ENCODE assay signal across 20 cellular contexts in the genomic region with DNA sequence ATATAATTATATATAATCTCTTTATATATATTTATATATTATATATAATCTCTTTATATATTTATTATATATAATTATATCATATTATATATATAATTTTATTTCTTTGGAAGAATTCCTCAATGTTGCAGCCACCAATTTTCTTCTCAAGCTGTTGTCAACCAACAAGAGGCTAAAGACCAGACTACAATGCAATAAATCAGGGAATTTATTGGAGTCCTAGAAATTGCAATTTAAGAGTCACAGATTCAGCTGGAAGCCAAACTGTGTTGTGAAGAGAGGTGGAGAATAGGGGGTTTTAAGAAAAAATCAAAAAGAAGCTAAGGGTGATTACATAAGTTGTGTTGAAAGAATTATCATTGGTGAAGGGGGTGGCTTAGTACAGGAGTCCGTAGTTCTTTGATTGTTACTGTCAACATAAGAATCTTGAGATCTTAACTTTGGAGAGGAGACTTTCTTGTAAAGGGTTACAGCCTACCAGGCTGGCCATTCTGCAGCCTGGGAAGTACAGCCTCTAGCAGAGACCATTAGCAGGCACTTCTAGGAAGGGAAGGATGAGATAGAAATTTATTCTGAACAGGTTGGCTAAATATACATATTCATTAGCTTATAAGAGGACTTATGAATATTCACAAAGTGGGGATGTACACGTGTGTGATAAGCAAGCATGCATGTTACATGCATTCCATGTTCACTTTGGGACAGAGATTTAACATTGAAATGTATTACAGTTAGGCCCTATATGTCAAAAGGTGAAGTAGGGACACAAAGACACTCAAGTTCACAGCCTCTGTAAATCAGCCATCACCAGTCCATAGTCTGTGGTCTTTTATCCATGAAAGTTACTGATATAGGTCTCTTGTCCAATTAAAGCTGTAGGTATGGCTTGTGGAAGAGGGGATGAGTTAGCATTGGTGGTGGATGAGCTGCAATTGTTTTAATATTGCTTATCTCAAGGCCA. TPM values are rescaled to one million over a fixed set of nuclear protein-coding genes. Genes with fewer than 3 reads are reported as not detected.
DNase-seq lines count a peak whose midpoint lies in the region; ATAC-seq and TF ChIP-seq lines count a peak whose summit lies in the region.
"Had no signal": no experiment of that assay in that cellular context is flagged by ENCODE, and none has a peak within 500 bp of the region (broad histone marks: within the 10 kb centered on the region; RNA-seq: fewer than 3 reads in every experiment).

No MANE protein-coding gene starts in this region.

- CTCF ChIA-PET in T-cell (lab: Charles Lee), result interaction anchor here in 1 of 2 donors (1.0 to 1.2 kb wide), 2 partner anchors 12 to 27 kb away, joined by 3 to 4 read pairs; no protein-coding TSS in a partner anchor
- CTCF ChIA-PET in naive thymus-derived CD4-positive, alpha-beta T cell (lab: Charles Lee), result no interaction called here

- no peak overlapping the region for H2AFZ ChIP-seq in DND-41 (ENCODE audit: low read depth, low read length)

- DNase-seq in NCI-H1417 (lab: John Stamatoyannopoulos, UW) (peak in 2 of 3 experiments; percentile 11 to 57), NCI-H1417 treated with DMSO at 0.1 percent for 48 hours (lab: John Stamatoyannopoulos, UW) (no peak), DND-41 (no peak), T-cell (no peak), upper lobe of right lung (no peak), HCEC 1CT (no peak), aorta (no peak)
- DNase-seq in naive thymus-derived CD4-positive, alpha-beta T cell, result peak in 4 of 9 donors; percentile 24 to 41 (median 32)
- DNase-seq: 8988T; effector CD4-positive, alpha-beta T cell; H9; hippocampal formation; kidney glomerular epithelial cell; midbrain; NCI-H226; stimulated activated CD4-positive, alpha-beta T cell treated with anti-CD3 and anti-CD28 coated beads, Interleukin-4, amount 100 ng/mL, for 4 hours had no signal

- H4K20me1 ChIP-seq in DND-41 (ENCODE audit: insufficient read depth, low read length), result no peaks in the 10 kb centered on the region

- H3K4me3 ChIP-seq in DND-41 (ENCODE audit: low read depth in 1 of 2, low read length in 2 of 2) (no peak overlapping the region), upper lobe of right lung (no peak overlapping the region), aorta (ENCODE audit: low read length in 2 of 2) (no peak overlapping the region)
- H3K4me3 ChIP-seq in naive thymus-derived CD4-positive, alpha-beta T cell (ENCODE audit: low read length), result no peak overlapping the region
- H3K4me3 ChIP-seq: GM12878, SK-N-MC, tibial nerve had no signal

- no peaks in the 10 kb centered on the region for H3K27me3 ChIP-seq in DND-41 (ENCODE audit: insufficient read depth, low read length, poor library complexity)
- H3K27me3 ChIP-seq in naive thymus-derived CD4-positive, alpha-beta T cell (ENCODE audit: control insufficient read depth in 2 of 2, insufficient read depth in 2 of 2, low read length in 2 of 2), result no peaks in the 10 kb centered on the region
- H3K27me3 ChIP-seq in upper lobe of right lung, result no peaks in the 10 kb centered on the region
- H3K27me3 ChIP-seq in aorta (ENCODE audit: control insufficient read depth in 1 of 2, insufficient read depth in 2 of 2, low read length in 1 of 2), result no peaks in the 10 kb centered on the region
- H3K27me3 ChIP-seq: tibial nerve had no signal

- no peaks in the 10 kb centered on the region for H3K79me2 ChIP-seq in DND-41 (ENCODE audit: insufficient read depth, low read length)

- 59% methylated on average over 2 of the region's 2 CpGs for WGBS in aorta, 2 donors

- ATAC-seq in DND-41 (ENCODE audit: insufficient read depth, low read depth) (peak; percentile 48), T-cell (replicated peaks in 1 of 4) (peak in 3 of 4 experiments; percentile 22 to 51 (median 33)), upper lobe of right lung (no peak), aorta (ENCODE audit: low FRiP score) (no peak)
- ATAC-seq in naive thymus-derived CD4-positive, alpha-beta T cell, result peak; percentile 36
- ATAC-seq: GM12878 had no signal

- H3K4me1 Mint-ChIP-seq in T-cell, result no peaks in the 10 kb centered on the region
- H3K4me1 Mint-ChIP-seq in naive thymus-derived CD4-positive, alpha-beta T cell, result peaks cover 0 to 3% (median 0%) of the 10 kb centered on the region in 7 donors
- H3K4me1 Mint-ChIP-seq: activated naive CD4-positive, alpha-beta T cell treated with anti-CD3 and anti-CD28 coated beads, Interleukin-2, amount 50 U/mL, for 24 hours; H9 had no signal

- H3K4me1 ChIP-seq in DND-41 (ENCODE audit: insufficient read depth, low read length) (no peaks in the 10 kb centered on the region), upper lobe of right lung (no peaks in the 10 kb centered on the region), aorta (ENCODE audit: control insufficient read depth in 1 of 2, insufficient read depth in 2 of 2, low read length in 2 of 2) (no peaks in the 10 kb centered on the region)
- no peaks in the 10 kb centered on the region for H3K4me1 ChIP-seq in naive thymus-derived CD4-positive, alpha-beta T cell (ENCODE audit: control insufficient read depth in 2 of 2, insufficient read depth in 2 of 2, low read length in 2 of 2)
- H3K4me1 ChIP-seq: tibial nerve had no signal

- POLR2A ChIA-PET in T-cell (lab: Charles Lee), result no interaction called here
- POLR2A ChIA-PET in naive thymus-derived CD4-positive, alpha-beta T cell (lab: Charles Lee), result interaction anchor here (0.9 to 1.3 kb wide), 2 partner anchors 11 to 141 kb away, joined by 3 read pairs; a partner anchor contains a TSS

- H3K4me2 ChIP-seq in DND-41 (ENCODE audit: insufficient read depth, low read length), result no peak overlapping the region

- no peaks in the 10 kb centered on the region for H3K9me3 ChIP-seq in DND-41 (ENCODE audit: insufficient read depth, low read length, severe bottlenecking)
- no peaks in the 10 kb centered on the region for H3K9me3 ChIP-seq in naive thymus-derived CD4-positive, alpha-beta T cell (ENCODE audit: control insufficient read depth in 2 of 3, low read length in 3 of 3)
- H3K9me3 ChIP-seq in upper lobe of right lung, result no peaks in the 10 kb centered on the region
- no peaks in the 10 kb centered on the region for H3K9me3 ChIP-seq in aorta (ENCODE audit: control insufficient read depth, low read length)
- H3K9me3 ChIP-seq: tibial nerve had no signal

- no peaks in the 10 kb centered on the region for H3K27me3 Mint-ChIP-seq in T-cell
- H3K27me3 Mint-ChIP-seq in naive thymus-derived CD4-positive, alpha-beta T cell, result no peaks in the 10 kb centered on the region
- H3K27me3 Mint-ChIP-seq: activated naive CD4-positive, alpha-beta T cell treated with anti-CD3 and anti-CD28 coated beads, Interleukin-2, amount 50 U/mL, for 24 hours had no signal

- H3K9ac ChIP-seq in DND-41 (ENCODE audit: low read depth, low read length), result no peak overlapping the region

- H3K36me3 Mint-ChIP-seq in T-cell, result no peaks in the 10 kb centered on the region
- no peaks in the 10 kb centered on the region for H3K36me3 Mint-ChIP-seq in naive thymus-derived CD4-positive, alpha-beta T cell
- H3K36me3 Mint-ChIP-seq: activated naive CD4-positive, alpha-beta T cell treated with anti-CD3 and anti-CD28 coated beads, Interleukin-2, amount 50 U/mL, for 24 hours had no signal

- TF ChIP-seq CTCF in DND-41 (IDR thresholded peaks at IDR 0.05; ENCODE audit: borderline replicate concordance, extremely low read depth, low read length, poor library complexity, severe bottlenecking), result no peak
- TF ChIP-seq CTCF in upper lobe of right lung (IDR thresholded peaks at IDR 0.05), result no peak

- H3K9me3 Mint-ChIP-seq in T-cell, result no peaks in the 10 kb centered on the region
- H3K9me3 Mint-ChIP-seq in naive thymus-derived CD4-positive, alpha-beta T cell, result no peaks in the 10 kb centered on the region
- H3K9me3 Mint-ChIP-seq: activated naive CD4-positive, alpha-beta T cell treated with anti-CD3 and anti-CD28 coated beads, Interleukin-2, amount 50 U/mL, for 24 hours had no signal

- H3K27ac Mint-ChIP-seq in T-cell, result no peak overlapping the region
- H3K27ac Mint-ChIP-seq in naive thymus-derived CD4-positive, alpha-beta T cell, result peak overlapping the region in 3 of 9 donors; percentile 2 to 42 (median 26)
- H3K27ac Mint-ChIP-seq: activated naive CD4-positive, alpha-beta T cell treated with anti-CD3 and anti-CD28 coated beads, Interleukin-2, amount 50 U/mL, for 24 hours had no signal

- intact Hi-C loops in naive thymus-derived CD4-positive, alpha-beta T cell (cut with micrococcal nuclease), result loop anchor here in 1 of 2 donors (1.0 kb wide), 1 partner anchor 8 kb away; the partner anchor contains the start of gene TMEM168
- intact Hi-C loops in upper lobe of right lung (cut with DNase I) (no loop called here), aorta (cut with DNase I) (no loop called here)

- H3K36me3 ChIP-seq in DND-41 (ENCODE audit: insufficient read depth, low read length) (no peaks in the 10 kb centered on the region), upper lobe of right lung (no peaks in the 10 kb centered on the region), aorta (ENCODE audit: control insufficient read depth in 1 of 2, insufficient read depth in 2 of 2, low read length in 1 of 2) (no peaks in the 10 kb centered on the region)
- no peaks in the 10 kb centered on the region for H3K36me3 ChIP-seq in naive thymus-derived CD4-positive, alpha-beta T cell (ENCODE audit: control insufficient read depth in 2 of 3, insufficient read depth in 3 of 3, low read length in 3 of 3)
- H3K36me3 ChIP-seq: tibial nerve had no signal

- no peak overlapping the region for H3K4me3 Mint-ChIP-seq in T-cell
- H3K4me3 Mint-ChIP-seq in naive thymus-derived CD4-positive, alpha-beta T cell, result no peak overlapping the region
- H3K4me3 Mint-ChIP-seq: activated naive CD4-positive, alpha-beta T cell treated with anti-CD3 and anti-CD28 coated beads, Interleukin-2, amount 50 U/mL, for 24 hours; H9 had no signal

- H3K27ac ChIP-seq in DND-41 (ENCODE audit: low read length), result no peak overlapping the region
- no peak overlapping the region for H3K27ac ChIP-seq in naive thymus-derived CD4-positive, alpha-beta T cell (ENCODE audit: low read depth, low read length)
- H3K27ac ChIP-seq in upper lobe of right lung, result no peak overlapping the region
- no peak overlapping the region for H3K27ac ChIP-seq in aorta (ENCODE audit: low read depth in 1 of 2, low read length in 2 of 2)
- H3K27ac ChIP-seq: tibial nerve had no signal

RNA-seq across cellular contexts. Expression of gene TMEM168, which starts 8.3 kb away (rescaled TPM):
- total RNA-seq in T-cell, result 10 to 100 TPM; 16.0 to 24.1 (median 20.3) TPM
- 10 to 100 TPM; 18.3 to 30.1 (median 20.7) TPM for total RNA-seq in naive thymus-derived CD4-positive, alpha-beta T cell
- 1 to 10 TPM; 6.0 to 7.6 TPM for polyA plus RNA-seq in naive thymus-derived CD4-positive, alpha-beta T cell
- 26.3 TPM for total RNA-seq in upper lobe of right lung
- 10 to 100 TPM; 23.2 to 32.8 TPM for total RNA-seq in aorta
- 10 to 100 TPM in 1 of 2 donors, 1 to 10 TPM in 1; 5.0 to 12.7 TPM for polyA plus RNA-seq in aorta

Comparison
In these comparisons a context has a peak if more than half of its experiments do, and no peak if none do; other contexts are left out.
1. DNase-seq: peak in NCI-H1417 (2 of 3); none in NCI-H1417 treated with DMSO at 0.1 percent for 48 hours (single experiment), DND-41 (single experiment), T-cell (0 of 34), upper lobe of right lung (single experiment), HCEC 1CT (single experiment) and aorta (0 of 2).
2. ATAC-seq: peak in DND-41 (single experiment), T-cell (3 of 4) and naive thymus-derived CD4-positive, alpha-beta T cell (single experiment); none in upper lobe of right lung (single experiment) and aorta (single experiment).